21 cellular contexts compared by ENCODE assay signal in genomic region chr10:8594176-8594575, GRCh38.
DNase-seq lines count a peak whose midpoint lies in the region; FAIRE-seq and TF ChIP-seq lines count a peak whose summit lies in the region.
"Had no signal": no experiment of that assay in that cellular context is flagged by ENCODE, and none has a peak within 500 bp of the region (broad histone marks: within the 10 kb centered on the region; RNA-seq: fewer than 3 reads in every experiment).

No MANE protein-coding gene starts in this region.

- H3K9me1 ChIP-seq in keratinocyte (ENCODE audit: control insufficient read depth, extremely low read depth, insufficient read depth, low read length): no peaks in the 10 kb centered on the region

- H3K4me3 Mint-ChIP-seq in Calu3 (ENCODE audit: low read depth, unreplicated experiment): no peak overlapping the region
- H3K4me3 Mint-ChIP-seq: CD14-positive monocyte had no signal

- H3K4me3 ChIP-seq in bronchial epithelial cell (ENCODE audit: low read depth, low read length): no peak overlapping the region
- H3K4me3 ChIP-seq in keratinocyte (ENCODE audit: control insufficient read depth in 2 of 3, extremely low read depth in 1 of 3, insufficient read depth in 2 of 3, low read depth in 1 of 3, low read length in 3 of 3): peak overlapping the region; percentile 29 to 54 (median 51)
- H3K4me3 ChIP-seq in suprapubic skin: peak overlapping the region; percentile 25
- H3K4me3 ChIP-seq: SJSA1 had no signal

- H3K79me2 ChIP-seq in keratinocyte (ENCODE audit: control insufficient read depth, insufficient read depth, low read length): no peaks in the 10 kb centered on the region

- BruUV-seq in Calu3 (replicated peaks; lab: Mats Ljungman, UMichigan): no TSS peak

- CTCF ChIA-PET in Calu3 (lab: Charles Lee): no interaction called here

- DNase-seq in bronchial epithelial cell (ENCODE audit: low read depth) (peak; percentile 92), keratinocyte (ENCODE audit: low read depth, low spot score) (peak; percentile 64), suprapubic skin (ENCODE audit: low spot score in 2 of 2) (no peak), Calu3 (no peak), NCI-H226 (no peak)
- DNase-seq in NK-92 treated with Interleukin-12 subunit alpha and Interleukin-12 subunit beta, amount 100 ng/mL, for 24 hours (lab: John Stamatoyannopoulos, UW): no peak
- DNase-seq: EL, GF-D8, KG1, NCI-H1105, NCI-H146, NCI-H2029, NCI-H2227 treated with DMSO at 0.1 percent for 48 hours, NCI-H510A treated with DMSO at 0.1 percent for 48 hours, NCI-H774 had no signal

- H3K4me1 ChIP-seq in keratinocyte (ENCODE audit: control insufficient read depth, extremely low read depth, insufficient read depth, low read length) (peaks cover 32% of the 10 kb centered on the region), suprapubic skin (peaks cover 14% of the 10 kb centered on the region)
- H3K4me1 ChIP-seq: SJSA1 had no signal

- no peaks in the 10 kb centered on the region for H3K9me3 ChIP-seq in keratinocyte (ENCODE audit: control insufficient read depth, low read depth, low read length)
- H3K9me3 ChIP-seq in suprapubic skin: no peaks in the 10 kb centered on the region
- H3K9me3 ChIP-seq: SJSA1 had no signal

- no peak for TF ChIP-seq CTCF in C4-2B (conservative IDR thresholded peaks at IDR 0.05)
- no peak for TF ChIP-seq CTCF in bronchial epithelial cell (IDR thresholded peaks at IDR 0.05; ENCODE audit: insufficient read depth, low read length, severe bottlenecking)
- TF ChIP-seq CTCF in keratinocyte (optimal IDR thresholded peaks at IDR 0.05 in 1 of 3, IDR thresholded peaks at IDR 0.05 in 1 of 3, conservative IDR thresholded peaks at IDR 0.05 in 1 of 3; ENCODE audit: extremely low read depth in 1 of 3, insufficient read depth in 2 of 3, low read length in 3 of 3): no peak
- TF ChIP-seq CTCF in suprapubic skin (IDR thresholded peaks at IDR 0.05): no peak
- TF ChIP-seq CTCF in Calu3 (IDR thresholded peaks at IDR 0.05; ENCODE audit: unreplicated experiment): no peak

- dilution Hi-C loops in keratinocyte (cut with MboI; ENCODE audit: extremely low pct_ligation_motif_present, low sequenced_read_pairs): no loop called here

- H3K27ac ChIP-seq in C4-2B (peak overlapping the region; percentile 27; the same call in 1 of the 2 replicates), keratinocyte (ENCODE audit: control insufficient read depth, insufficient read depth, low read length) (peak overlapping the region; percentile 87), suprapubic skin (peak overlapping the region; percentile 74)
- H3K27ac ChIP-seq: SJSA1 had no signal

- H3K27ac Mint-ChIP-seq in Calu3 (ENCODE audit: unreplicated experiment): no peak overlapping the region
- H3K27ac Mint-ChIP-seq: CD14-positive monocyte had no signal

- no peaks in the 10 kb centered on the region for H3K36me3 Mint-ChIP-seq in Calu3 (ENCODE audit: insufficient read depth, unreplicated experiment)
- H3K36me3 Mint-ChIP-seq: CD14-positive monocyte had no signal

- no peaks in the 10 kb centered on the region for H3K27me3 ChIP-seq in bronchial epithelial cell (ENCODE audit: control insufficient read depth, insufficient read depth, low read length)
- H3K27me3 ChIP-seq in keratinocyte (ENCODE audit: control insufficient read depth, extremely low read depth, insufficient read depth, low read length): no peaks in the 10 kb centered on the region
- H3K27me3 ChIP-seq in suprapubic skin: no peaks in the 10 kb centered on the region
- H3K27me3 ChIP-seq: SJSA1 had no signal

- TF ChIP-seq POLR2A in suprapubic skin (IDR thresholded peaks at IDR 0.05): no peak

- peak overlapping the region; percentile 31 for H2AFZ ChIP-seq in keratinocyte (ENCODE audit: control insufficient read depth, low read length)

- H3K9ac ChIP-seq in keratinocyte (ENCODE audit: control insufficient read depth, extremely low read depth, insufficient read depth, low read length): peak overlapping the region; percentile 74

- H3K27me3 Mint-ChIP-seq in Calu3 (ENCODE audit: unreplicated experiment): no peaks in the 10 kb centered on the region

- H3K4me1 Mint-ChIP-seq in Calu3 (ENCODE audit: low read depth, unreplicated experiment): peaks cover 12% of the 10 kb centered on the region
- H3K4me1 Mint-ChIP-seq: CD14-positive monocyte had no signal

- WGBS in suprapubic skin: 41% methylated on average over 8 of the region's 8 CpGs

- TF ChIP-seq EP300 in suprapubic skin (IDR thresholded peaks at IDR 0.05): no peak

- peak overlapping the region; percentile 87 for H3K4me2 ChIP-seq in keratinocyte (ENCODE audit: control insufficient read depth, extremely low read depth, insufficient read depth, low read depth, low read length)

- H3K9me3 Mint-ChIP-seq in Calu3 (ENCODE audit: low read depth, unreplicated experiment): no peaks in the 10 kb centered on the region

- H4K20me1 ChIP-seq in keratinocyte (ENCODE audit: control insufficient read depth, extremely low read depth, insufficient read depth, low read length): no peaks in the 10 kb centered on the region

- FAIRE-seq in bronchial epithelial cell (lab: Jason Lieb, UNC): peak; percentile 81
- FAIRE-seq in keratinocyte (lab: Jason Lieb, UNC): no peak
- FAIRE-seq: A204.1, D721Med, HTR-8/SVneo had no signal

- intact Hi-C loops in Calu3 (cut with micrococcal nuclease; ENCODE audit: unreplicated experiment): no loop called here

- H3K36me3 ChIP-seq in bronchial epithelial cell (ENCODE audit: control insufficient read depth, insufficient read depth, low read length) (no peaks in the 10 kb centered on the region), keratinocyte (ENCODE audit: control insufficient read depth in 2 of 2, extremely low read depth in 1 of 2, insufficient read depth in 2 of 2, low read length in 2 of 2) (no peaks in the 10 kb centered on the region), suprapubic skin (no peaks in the 10 kb centered on the region)
- H3K36me3 ChIP-seq: SJSA1 had no signal

Comparison
In these comparisons a context has a peak if more than half of its experiments do, and no peak if none do; other contexts are left out.
1. H3K27ac ChIP-seq: peak in every context shown above with its lines; median percentile 87 in keratinocyte; 74 in suprapubic skin; 27 in C4-2B.
2. DNase-seq: peak in bronchial epithelial cell (single experiment) and keratinocyte (single experiment); none in suprapubic skin (0 of 2), Calu3 (single experiment), NCI-H226 (single experiment) and NK-92 treated with Interleukin-12 subunit alpha and Interleukin-12 subunit beta, amount 100 ng/mL, for 24 hours (single experiment).